Comparison of ENCODE assay signal across 1 cellular context in genomic region chr2:85826990-85827878, GRCh38.
TF ChIP-seq lines count a peak whose summit lies in the region.

No MANE protein-coding gene starts in this region.

TF ChIP-seq in GM12878, 131 proteins besides CTCF, POLR2A, EP300 and RAD21 (continued from another document):
- TF ChIP-seq MAX (IDR thresholded peaks at IDR 0.05; ENCODE audit: low read depth, low read length) (no peak), HDGF (IDR thresholded peaks at IDR 0.05) (0 out of 2 replicates have a peak, but pooled peaks have one; percentile 12), ZNF207 (IDR thresholded peaks at IDR 0.05; ENCODE audit: borderline replicate concordance) (no peak), USF1 (IDR thresholded peaks at IDR 0.05; ENCODE audit: borderline replicate concordance, extremely low read length, insufficient read depth, low read depth, low read length) (no peak), CBFB (IDR thresholded peaks at IDR 0.05; ENCODE audit: low read depth) (peak; percentile 67; the same call in 1 of the 2 replicates), SREBF2 (IDR thresholded peaks at IDR 0.05; ENCODE audit: low read length) (no peak), TCF3 (IDR thresholded peaks at IDR 0.05; ENCODE audit: borderline replicate concordance, insufficient read depth, low read depth, low read length) (0 out of 2 replicates have a peak, but pooled peaks have one; percentile 21), EZH2 (IDR thresholded peaks at IDR 0.05; ENCODE audit: borderline replicate concordance, control insufficient read depth, low read depth, low read length) (no peak), SMARCA5 (IDR thresholded peaks at IDR 0.05) (peak; percentile 72; the same call in 1 of the 2 replicates), CREM (IDR thresholded peaks at IDR 0.05; ENCODE audit: low read depth) (peak; percentile 28; the same call in 1 of the 2 replicates), NBN (IDR thresholded peaks at IDR 0.05) (peak; percentile 60; the same call in 1 of the 2 replicates), KLF5 (IDR thresholded peaks at IDR 0.05; ENCODE audit: partially characterized antibody) (no peak), POU2F2 (IDR thresholded peaks at IDR 0.05; ENCODE audit: borderline replicate concordance, low read depth, low read length) (0 out of 3 replicates have a peak, but pooled peaks have one; percentile 45), SIX5 (IDR thresholded peaks at IDR 0.05; ENCODE audit: low read depth, low read length, severe bottlenecking) (no peak), PML (IDR thresholded peaks at IDR 0.05; ENCODE audit: low read length) (no peak), ESRRA (IDR thresholded peaks at IDR 0.05; ENCODE audit: low read length) (no peak), DPF2 (IDR thresholded peaks at IDR 0.05) (0 out of 2 replicates have a peak, but pooled peaks have one; percentile 16), BHLHE40 (IDR thresholded peaks at IDR 0.05; ENCODE audit: borderline replicate concordance in 1 of 2, low read depth in 2 of 2, low read length in 1 of 2) (peak; percentile 27 to 41; a peak in 1 of 4 replicates)
